Comparison of ENCODE assay signal across 8 cellular contexts in the genomic region with DNA sequence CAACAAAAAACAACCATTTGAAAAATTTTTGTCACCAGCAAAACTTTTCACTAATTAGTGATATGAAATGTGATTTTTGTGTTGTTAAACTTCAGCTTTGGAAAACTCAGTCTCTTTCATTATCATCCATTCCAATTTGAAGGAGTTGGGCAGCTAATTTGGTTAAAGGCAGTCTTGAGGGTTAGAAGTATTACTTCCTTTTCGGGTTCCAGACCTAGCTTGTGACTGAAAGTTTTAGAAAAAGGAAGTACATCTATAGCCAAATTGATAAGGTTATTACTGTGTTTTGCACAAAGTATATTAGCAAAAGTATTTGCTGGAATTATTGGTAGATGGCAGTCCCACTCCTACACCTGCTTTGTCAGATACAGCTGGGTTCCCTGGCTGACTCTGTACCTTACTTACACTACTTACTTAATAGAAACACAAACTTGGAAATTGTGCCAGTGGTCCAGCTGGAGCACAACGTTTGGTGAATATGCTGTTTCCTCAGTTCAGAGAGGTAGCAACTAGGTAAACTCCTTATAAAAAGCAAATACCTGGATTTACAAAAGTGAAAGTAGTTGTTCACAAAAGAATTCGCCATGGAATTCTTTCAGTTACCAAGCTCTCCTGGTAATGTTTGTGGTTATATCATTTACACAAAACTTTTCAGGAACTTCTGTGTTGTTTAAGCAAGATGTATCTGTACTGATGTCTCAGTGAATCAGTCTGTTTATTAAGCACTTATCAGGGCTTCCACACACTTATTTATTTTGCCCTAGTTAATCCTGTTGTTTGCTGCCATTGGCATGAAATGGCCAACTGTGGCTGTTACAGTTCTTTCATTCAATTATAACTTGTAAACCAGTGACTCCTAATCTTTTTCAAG. TPM values are rescaled to one million over a fixed set of nuclear protein-coding genes. Genes with fewer than 3 reads are reported as not detected.
DNase-seq lines count a peak whose midpoint lies in the region; ATAC-seq, FAIRE-seq and TF ChIP-seq lines count a peak whose summit lies in the region.

No MANE protein-coding gene starts in this region.

- FAIRE-seq in frontal cortex (lab: Jason Lieb, UNC), result no peak

- peak; percentile 89 for ATAC-seq in GM18502 (IDR thresholded peaks at IDR 0.05; ENCODE audit: poor library complexity, unreplicated experiment)
- ATAC-seq in GM21825 (IDR thresholded peaks at IDR 0.05; ENCODE audit: unreplicated experiment), result peak; percentile 72
- ATAC-seq in left lobe of liver, result no peak
- no peak for ATAC-seq in GM18870 (IDR thresholded peaks at IDR 0.05; ENCODE audit: unreplicated experiment)

- H3K4me3 ChIP-seq in LNCaP clone FGC (ENCODE audit: low read depth, low read length), result no peak overlapping the region

- no peak for TF ChIP-seq CTCF in LNCaP clone FGC (IDR thresholded peaks at IDR 0.05; ENCODE audit: control insufficient read depth, extremely low read depth, insufficient read depth)

- DNase-seq in LNCaP clone FGC (ENCODE audit: low read depth), result peak; percentile 25
- DNase-seq in iris pigment epithelial cell (ENCODE audit: low read depth), result peak; percentile 50
- DNase-seq in frontal cortex (ENCODE audit: low spot score in 2 of 2), result no peak
- no peak for DNase-seq in HuH-7.5 (ENCODE audit: low spot score)
- no peak for DNase-seq in left lobe of liver (ENCODE audit: low spot score)

RNA-seq across cellular contexts. Expression of a gene that starts 31.6 kb away (rescaled TPM):
- 44.0 TPM for total RNA-seq in frontal cortex
- total RNA-seq in left lobe of liver, result 8.1 TPM

Comparison
In these comparisons a context has a peak if more than half of its experiments do, and no peak if none do; other contexts are left out.
1. ATAC-seq: peak in GM18502 (single experiment) and GM21825 (single experiment); none in left lobe of liver (single experiment) and GM18870 (single experiment).
2. DNase-seq: peak in LNCaP clone FGC (single experiment) and iris pigment epithelial cell (single experiment); none in frontal cortex (0 of 2), HuH-7.5 (single experiment) and left lobe of liver (single experiment).